Comparison of ENCODE assay signal across 8 cellular contexts in the genomic region with DNA sequence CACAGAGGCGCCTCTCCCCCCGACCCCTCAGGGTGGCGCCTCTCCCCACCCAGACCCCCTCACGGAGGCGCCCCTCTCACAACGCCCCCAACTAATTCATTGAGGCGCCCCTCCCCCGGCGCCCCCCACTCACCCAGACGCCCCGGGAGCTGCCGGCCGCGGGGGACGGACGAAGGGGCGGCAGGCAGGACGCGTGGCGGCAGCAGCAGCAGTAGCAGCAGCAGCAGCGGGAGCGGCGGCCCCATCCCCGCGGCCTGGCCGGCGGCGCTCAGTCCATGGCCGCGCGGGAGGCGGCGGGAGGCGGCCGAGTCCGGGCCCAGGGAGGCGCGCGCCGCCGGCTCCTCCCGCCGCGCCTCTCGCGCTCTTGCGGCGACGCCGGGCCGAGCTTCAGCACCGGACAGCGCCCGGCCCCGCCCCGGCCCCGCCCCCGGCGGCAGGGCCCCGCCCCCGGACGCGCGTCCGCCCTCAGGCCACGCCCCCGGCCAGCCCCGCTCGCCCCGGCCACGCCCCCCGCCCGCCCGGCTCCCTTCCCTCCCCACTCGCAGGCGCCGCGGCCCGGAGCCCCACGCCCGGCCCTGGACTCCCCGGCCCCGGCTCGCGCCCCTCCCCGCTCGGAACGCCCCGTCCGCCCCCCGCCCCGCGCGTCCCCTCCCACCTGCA. TPM values are rescaled to one million over a fixed set of nuclear protein-coding genes. Genes with fewer than 3 reads are reported as not detected.
DNase-seq lines count a peak whose midpoint lies in the region; ATAC-seq and TF ChIP-seq lines count a peak whose summit lies in the region.

A gene (minus strand): TSS at position 399 of the 660 bp plus-strand sequence.

- no peaks in the 10 kb centered on the region for H3K9me2 ChIP-seq in PC-3 (replicated peaks; ENCODE audit: low read length)

- H3F3A ChIP-seq in PC-3 (ENCODE audit: low read length, unreplicated experiment) = no peaks in the 10 kb centered on the region

- no peaks in the 10 kb centered on the region for H4K20me1 ChIP-seq in PC-3 (ENCODE audit: low read length)

- BruUV-seq in PC-3 (replicated peaks; lab: Mats Ljungman, UMichigan) = no TSS peak

- H3K27me3 ChIP-seq in PC-3 (ENCODE audit: low read length) = peaks cover 31% of the 10 kb centered on the region; the same call in 1 of the 2 replicates
- peaks cover 18% of the 10 kb centered on the region for H3K27me3 ChIP-seq in neuron (ENCODE audit: insufficient read depth, low read length)

- no peak for TF ChIP-seq CTCF in PC-3 (conservative IDR thresholded peaks at IDR 0.05; ENCODE audit: low read depth, low read length)
- no peak for TF ChIP-seq CTCF in fibroblast of the aortic adventitia (IDR thresholded peaks at IDR 0.05; ENCODE audit: insufficient read depth, low read length)

- no peaks in the 10 kb centered on the region for H3K9me3 Mint-ChIP-seq in activated T-helper 17 cell treated with anti-CD3 and anti-CD28 coated beads, Interleukin-2, amount 50 U/mL, for 72 hours

- no peak within 1 kb of the TSS for H3K27ac Mint-ChIP-seq in activated T-helper 17 cell treated with anti-CD3 and anti-CD28 coated beads, Interleukin-2, amount 50 U/mL, for 72 hours

- peaks cover 29% of the 10 kb centered on the region for H3K27me3 Mint-ChIP-seq in activated T-helper 17 cell treated with anti-CD3 and anti-CD28 coated beads, Interleukin-2, amount 50 U/mL, for 72 hours

- H3K4me3 ChIP-seq in PC-3 (ENCODE audit: low read length) (no peak within 1 kb of the TSS), fibroblast of the aortic adventitia (ENCODE audit: low read depth, low read length) (peak within 1 kb of the TSS; percentile 54), neuron (ENCODE audit: low read length) (peak within 1 kb of the TSS; percentile 43)

- no peak within 1 kb of the TSS for H3K9ac ChIP-seq in PC-3 (ENCODE audit: low read length)

- H3K36me3 Mint-ChIP-seq in activated T-helper 17 cell treated with anti-CD3 and anti-CD28 coated beads, Interleukin-2, amount 50 U/mL, for 72 hours (ENCODE audit: low read depth) = peaks cover 5% of the 10 kb centered on the region

- H3K79me2 ChIP-seq in PC-3 (ENCODE audit: low read length) = no peaks in the 10 kb centered on the region

- H3K4me3 Mint-ChIP-seq in activated T-helper 17 cell treated with anti-CD3 and anti-CD28 coated beads, Interleukin-2, amount 50 U/mL, for 72 hours = peak within 1 kb of the TSS; percentile 53

- DNase-seq in ELF-1 (ENCODE audit: low read depth, low spot score) (peak; percentile 63), PC-3 (peak; percentile 41), fibroblast of the aortic adventitia (ENCODE audit: low read depth) (peak; percentile 39), stromal cell of bone marrow (ENCODE audit: low read depth) (peak; percentile 8), GDM1 (lab: John Stamatoyannopoulos, UW) (no peak)

- H3K27ac ChIP-seq in PC-3 (ENCODE audit: low read length) = no peak within 1 kb of the TSS

- H3K4me1 Mint-ChIP-seq in activated T-helper 17 cell treated with anti-CD3 and anti-CD28 coated beads, Interleukin-2, amount 50 U/mL, for 72 hours = no peaks in the 10 kb centered on the region

- H3K36me3 ChIP-seq in PC-3 (ENCODE audit: low read depth, low read length) (no peaks in the 10 kb centered on the region), neuron (ENCODE audit: insufficient read depth, low read length) (no peaks in the 10 kb centered on the region)

- ATAC-seq in HG02970 (IDR thresholded peaks at IDR 0.05; ENCODE audit: low FRiP score, unreplicated experiment) (peak; percentile 59), PC-3 (peak; percentile 78)
- peak; percentile 86 for ATAC-seq in activated T-helper 17 cell treated with anti-CD3 and anti-CD28 coated beads, Interleukin-2, amount 50 U/mL, for 72 hours (replicated peaks)

- no peaks in the 10 kb centered on the region for H3K4me1 ChIP-seq in PC-3 (ENCODE audit: insufficient read depth, low read length)
- H3K4me1 ChIP-seq in neuron (ENCODE audit: insufficient read depth, low read length) = no peaks in the 10 kb centered on the region

- intact Hi-C loops in PC-3 (cut with micrococcal nuclease) = loop anchor here (10.0 kb wide), 2 partner anchors 93 to 153 kb away; no protein-coding TSS in a partner anchor

- POLR2A ChIA-PET in PC-3 (lab: Charles Lee; ENCODE audit: unreplicated experiment) = no interaction called here

- CTCF ChIA-PET in PC-3 (lab: Charles Lee) = no interaction called here

- H3K9me3 ChIP-seq in PC-3 (ENCODE audit: low read length) (no peaks in the 10 kb centered on the region), neuron (ENCODE audit: low read length) (no peaks in the 10 kb centered on the region)

- no peak within 1 kb of the TSS for H3K4me2 ChIP-seq in PC-3 (ENCODE audit: low read length)

- H2AFZ ChIP-seq in PC-3 (ENCODE audit: low read length) = no peak within 1 kb of the TSS
- no peak within 1 kb of the TSS for H2AFZ ChIP-seq in neuron (ENCODE audit: low read depth, low read length)

RNA-seq across cellular contexts. Expression of the gene that starts here (rescaled TPM):
- total RNA-seq in PC-3 (2014; rRNA removed) (3.2 and 3.6 TPM in 2 replicates), fibroblast of the aortic adventitia (ENCODE audit: low replicate concordance) (0.09 and 2.5 TPM in 2 replicates)
- 1 to 10 TPM in 1 of 2 donors, under 1 TPM in 1; 0.48 to 1.4 TPM for total RNA-seq in activated T-helper 17 cell treated with anti-CD3 and anti-CD28 coated beads, Interleukin-2, amount 50 U/mL, for 72 hours
